ENCODE assay signal across 8 cellular contexts in the genomic region with DNA sequence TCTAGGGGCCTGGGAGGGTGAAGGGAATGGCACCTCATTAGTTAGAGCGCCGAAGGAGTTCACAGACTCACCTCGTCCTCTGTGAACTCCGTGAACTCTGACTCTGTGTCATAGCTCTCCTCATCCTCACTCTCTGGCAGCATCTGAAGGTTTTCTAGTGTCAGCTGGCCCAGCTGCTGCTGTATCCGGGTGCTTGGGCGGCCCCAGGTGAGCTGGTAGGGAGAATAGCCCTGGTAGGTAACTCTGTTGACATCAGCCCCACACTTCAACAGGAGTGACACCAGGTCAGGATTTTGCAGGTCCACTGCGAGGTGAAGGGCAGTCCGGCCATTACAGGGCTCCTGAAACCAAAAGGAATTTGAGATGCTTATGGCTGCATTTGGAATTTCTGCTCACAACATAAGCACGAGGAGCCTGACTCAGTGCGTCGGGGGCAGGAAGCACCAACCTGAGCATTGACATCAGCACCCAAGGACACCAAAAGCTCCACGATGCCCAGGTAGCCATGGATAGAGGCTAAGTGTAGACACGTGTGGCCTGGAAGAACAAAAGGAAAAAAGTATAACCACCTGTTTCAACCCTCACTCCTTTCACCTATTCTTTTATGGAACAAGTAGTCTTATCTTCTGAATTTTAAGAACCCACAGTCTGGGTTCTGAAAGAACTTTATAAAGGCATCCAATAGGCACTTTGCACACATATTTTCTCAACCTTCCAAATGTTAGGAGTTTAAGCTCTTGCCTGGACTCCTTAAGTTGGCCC. TPM values are rescaled to one million over a fixed set of nuclear protein-coding genes. Genes with fewer than 3 reads are reported as not detected.
DNase-seq lines count a peak whose midpoint lies in the region; ATAC-seq and TF ChIP-seq lines count a peak whose summit lies in the region.

No MANE protein-coding gene starts in this region.

- peak overlapping the region; percentile 86 for H3K4me3 Mint-ChIP-seq in Caco-2 (ENCODE audit: unreplicated experiment)

- H3K4me1 Mint-ChIP-seq in Caco-2 (ENCODE audit: low read depth, unreplicated experiment): peaks cover 21% of the 10 kb centered on the region

- peak overlapping the region; percentile 72 for H3K4me2 ChIP-seq in neural cell (ENCODE audit: low read length)

- intact Hi-C loops in Caco-2 (cut with micrococcal nuclease; ENCODE audit: unreplicated experiment): loop anchor here (10.0 kb wide), 1 partner anchor 278 kb away; the partner anchor contains the start of genes PPP2R3C and PRORP

- ATAC-seq in GM18498 (IDR thresholded peaks at IDR 0.05; ENCODE audit: unreplicated experiment) (no peak), HG03342 (IDR thresholded peaks at IDR 0.05; ENCODE audit: unreplicated experiment) (no peak)

- no peaks in the 10 kb centered on the region for H3F3A ChIP-seq in neural cell (ENCODE audit: insufficient read depth, low read length, poor library complexity, severe bottlenecking)

- H3K27me3 Mint-ChIP-seq in Caco-2 (ENCODE audit: insufficient read depth, unreplicated experiment): no peaks in the 10 kb centered on the region

- H3K9ac ChIP-seq in neural cell (ENCODE audit: low read length): no peak overlapping the region

- H3K9me3 ChIP-seq in Caco-2 (no peaks in the 10 kb centered on the region), neural cell (ENCODE audit: low read length) (no peaks in the 10 kb centered on the region)

- H3K27me3 ChIP-seq in Caco-2 (replicated peaks; ENCODE audit: control insufficient read depth, insufficient read depth, low read length) (no peaks in the 10 kb centered on the region; the same call in 1 of the 2 replicates), neural cell (ENCODE audit: insufficient read depth, low read depth, low read length) (no peaks in the 10 kb centered on the region)

- no peak for TF ChIP-seq RAD21 in neural cell (conservative IDR thresholded peaks at IDR 0.05)

- peaks cover 67% of the 10 kb centered on the region for H3K36me3 Mint-ChIP-seq in Caco-2 (ENCODE audit: insufficient read depth, unreplicated experiment)

- H3K27ac ChIP-seq in VCaP: peak overlapping the region; percentile 100
- no peak overlapping the region for H3K27ac ChIP-seq in neural cell (ENCODE audit: low read length)

- no peak for DNase-seq in Caco-2
- DNase-seq in effector CD8-positive, alpha-beta T cell (lab: John Stamatoyannopoulos, UW): peak; percentile 21
- no peak for DNase-seq in DMS79 (lab: John Stamatoyannopoulos, UW)
- DNase-seq in AG20443 (ENCODE audit: low spot score): no peak

- CTCF ChIA-PET in Caco-2 (lab: Charles Lee): interaction anchor here (0.6 kb wide), 1 partner anchor 187 kb away, joined by 4 read pairs; no protein-coding TSS in a partner anchor

- H3K36me3 ChIP-seq in Caco-2 (ENCODE audit: control insufficient read depth, insufficient read depth, low read length): peaks cover 3% of the 10 kb centered on the region; the same call in 1 of the 2 replicates
- H3K36me3 ChIP-seq in neural cell (ENCODE audit: insufficient read depth, low read length): no peaks in the 10 kb centered on the region

- no peak overlapping the region for H2AFZ ChIP-seq in neural cell (ENCODE audit: low read depth, low read length)

- TF ChIP-seq EP300 in neural cell (conservative IDR thresholded peaks at IDR 0.05; ENCODE audit: poor library complexity, severe bottlenecking): no peak

- no TSS peak for BruUV-seq in Caco-2 (replicated peaks; lab: Mats Ljungman, UMichigan)

- no peak overlapping the region for H3K4me3 ChIP-seq in Caco-2 (ENCODE audit: low read depth, low read length)
- H3K4me3 ChIP-seq in neural cell (ENCODE audit: low read length): peak overlapping the region; percentile 86

- H3K4me1 ChIP-seq in Caco-2: peaks cover 31% of the 10 kb centered on the region

- TF ChIP-seq CTCF in Caco-2 (IDR thresholded peaks at IDR 0.05; ENCODE audit: insufficient read depth in 1 of 2, low read depth in 1 of 2, low read length in 1 of 2, severe bottlenecking in 1 of 2, unreplicated experiment in 1 of 2) (no peak), VCaP (conservative IDR thresholded peaks at IDR 0.05) (no peak), neural cell (IDR thresholded peaks at IDR 0.05; ENCODE audit: poor library complexity, severe bottlenecking) (no peak)

- H3K9me2 ChIP-seq in neural cell (ENCODE audit: insufficient read depth, low read length): no peaks in the 10 kb centered on the region

- POLR2A ChIA-PET in Caco-2 (lab: Charles Lee): interaction anchor here (0.6 kb wide), 1 partner anchor 61 kb away, joined by 4 read pairs; no protein-coding TSS in a partner anchor

- H4K20me1 ChIP-seq in neural cell (ENCODE audit: insufficient read depth): no peaks in the 10 kb centered on the region

- H3K9me3 Mint-ChIP-seq in Caco-2 (ENCODE audit: unreplicated experiment): no peaks in the 10 kb centered on the region

- H3K27ac Mint-ChIP-seq in Caco-2 (ENCODE audit: unreplicated experiment): peak overlapping the region; percentile 81

- H3K79me2 ChIP-seq in neural cell (replicated peaks; ENCODE audit: insufficient read depth, low read length): peaks cover 11% of the 10 kb centered on the region

TF ChIP-seq in neural cell, 6 proteins besides CTCF, POLR2A, EP300 and RAD21:
- TF ChIP-seq MXI1 (conservative IDR thresholded peaks at IDR 0.05; ENCODE audit: poor library complexity, severe bottlenecking) (no peak), TAF1 (IDR thresholded peaks at IDR 0.05; ENCODE audit: low read depth) (no peak), POLR2AphosphoS5 (IDR thresholded peaks at IDR 0.05) (no peak), REST (IDR thresholded peaks at IDR 0.05; ENCODE audit: borderline replicate concordance) (no peak), SMC3 (conservative IDR thresholded peaks at IDR 0.05; ENCODE audit: poor library complexity) (no peak), EZH2 (IDR thresholded peaks at IDR 0.05; ENCODE audit: borderline replicate concordance, insufficient read depth, low read length, poor library complexity, severe bottlenecking) (no peak)

RNA-seq across cellular contexts. Expression of gene NFKBIA, which starts 2.0 kb away (rescaled TPM):
- 33.4 and 39.9 TPM in 2 replicates for total RNA-seq in Caco-2 (2022)
- 38.4 and 48.8 TPM in 2 replicates for polyA plus RNA-seq in neural cell
- polyA minus RNA-seq in neural cell: 59.2 and 72.8 TPM in 2 replicates
